ENCODE assay signal across 17 cellular contexts in genomic region chr3:187951452-187952190, GRCh38.
A peak's percentile ranks its signal among the peaks of the same experiment; 100 is the strongest.
DNase-seq lines count a peak whose midpoint lies in the region; ATAC-seq, FAIRE-seq and TF ChIP-seq lines count a peak whose summit lies in the region.
"Had no signal": no experiment of that assay in that cellular context is flagged by ENCODE, and none has a peak within 500 bp of the region (broad histone marks: within the 10 kb centered on the region; RNA-seq: fewer than 3 reads in every experiment).

No MANE protein-coding gene starts in this region.

- peak; percentile 27 to 43 for ATAC-seq in lower lobe of right lung

- H3K9me3 ChIP-seq in BLaER1 treated with 17β-estradiol and CSF1 and Interleukin-3, amounts not matched to agents 10 nM and 100 nM (replicated peaks in 1 of 11), result peaks cover 0 to 9% (median 0%) of the 10 kb centered on the region in 11 experiments; a peak in 3 of 22 replicates
- no peaks in the 10 kb centered on the region for H3K9me3 ChIP-seq in lower lobe of right lung
- H3K9me3 ChIP-seq: ovary had no signal

- H3K36me3 ChIP-seq in BLaER1 treated with 17β-estradiol and CSF1 and Interleukin-3, amounts not matched to agents 10 nM and 100 nM, result no peaks in the 10 kb centered on the region
- H3K36me3 ChIP-seq in lower lobe of right lung, result no peaks in the 10 kb centered on the region
- H3K36me3 ChIP-seq: ovary had no signal

- H3K4me1 ChIP-seq in BLaER1 treated with 17β-estradiol and CSF1 and Interleukin-3, amounts not matched to agents 10 nM and 100 nM, result peaks cover 70 to 100% (median 99%) of the 10 kb centered on the region in 10 experiments
- peaks cover 19% of the 10 kb centered on the region for H3K4me1 ChIP-seq in lower lobe of right lung

- H3K4me3 ChIP-seq in BLaER1 treated with 17β-estradiol and CSF1 and Interleukin-3, amounts not matched to agents 10 nM and 100 nM, result no peak overlapping the region
- no peak overlapping the region for H3K4me3 ChIP-seq in lower lobe of right lung
- H3K4me3 ChIP-seq: ovary, smooth muscle cell had no signal

- H3K27ac ChIP-seq in BLaER1 treated with 17β-estradiol and CSF1 and Interleukin-3, amounts not matched to agents 10 nM and 100 nM, result peak overlapping the region in 10 of 11 experiments; percentile 4 to 79 (median 62); a peak in 18 of 22 replicates
- H3K27ac ChIP-seq in lower lobe of right lung, result no peak overlapping the region
- H3K27ac ChIP-seq: ovary had no signal

- DNase-seq in Kasumi-1 (lab: John Stamatoyannopoulos, UW) (peak; percentile 91 to 93), lower lobe of right lung (no peak), D721Med (ENCODE audit: insufficient read length, low spot score) (no peak), NCI-H446 treated with DMSO at 0.1 percent for 48 hours (lab: John Stamatoyannopoulos, UW) (no peak), NCI-H2196 (lab: John Stamatoyannopoulos, UW; ENCODE audit: unreplicated experiment) (no peak)
- DNase-seq in T-helper 2 cell treated with Interferon-gamma antibody and Interleukin-4, amounts not matched to agents 5 μg/mL and 100 μg/mL, for 36 hours (ENCODE audit: low spot score), result no peak
- DNase-seq in stimulated activated naive CD4-positive, alpha-beta T cell treated with Interleukin-2 at 50 U/mL for 16 hours (lab: John Stamatoyannopoulos, UW), result no peak
- DNase-seq: activated CD8-positive, alpha-beta memory T cell treated with anti-CD3 and anti-CD28 coated beads, Interleukin-2, amount 50 U/mL, for 48 hours; caudate nucleus; foreskin fibroblast; NCI-H1930; ovary; SHP77; substantia nigra had no signal

- H3K27me3 Mint-ChIP-seq in T-helper 2 cell treated with Interferon-gamma antibody and Interleukin-4, amounts not matched to agents 5 μg/mL and 100 μg/mL, for 36 hours (ENCODE audit: low read depth), result no peaks in the 10 kb centered on the region

- H3K4me1 Mint-ChIP-seq in T-helper 2 cell treated with Interferon-gamma antibody and Interleukin-4, amounts not matched to agents 5 μg/mL and 100 μg/mL, for 36 hours (ENCODE audit: low read depth), result peaks cover 31% of the 10 kb centered on the region

- H3K4me3 Mint-ChIP-seq in T-helper 2 cell treated with Interferon-gamma antibody and Interleukin-4, amounts not matched to agents 5 μg/mL and 100 μg/mL, for 36 hours, result peak overlapping the region; percentile 28

- H3K4me2 ChIP-seq in BLaER1 treated with 17β-estradiol and CSF1 and Interleukin-3, amounts not matched to agents 10 nM and 100 nM, result peak overlapping the region; percentile 64 to 84 (median 75)
- H3K4me2 ChIP-seq: smooth muscle cell had no signal

- no peaks in the 10 kb centered on the region for H3K36me3 Mint-ChIP-seq in T-helper 2 cell treated with Interferon-gamma antibody and Interleukin-4, amounts not matched to agents 5 μg/mL and 100 μg/mL, for 36 hours (ENCODE audit: low read depth)

- no peaks in the 10 kb centered on the region for H4K20me1 ChIP-seq in BLaER1 treated with 17β-estradiol and CSF1 and Interleukin-3, amounts not matched to agents 10 nM and 100 nM

- TF ChIP-seq CTCF in lower lobe of right lung (IDR thresholded peaks at IDR 0.05) (no peak), D721Med (IDR thresholded peaks at IDR 0.05; ENCODE audit: insufficient read depth, missing control alignments) (no peak)

- no peak for FAIRE-seq in D721Med (lab: Jason Lieb, UNC)
- FAIRE-seq: H1 had no signal

- peak overlapping the region; percentile 7 for H3K27ac Mint-ChIP-seq in T-helper 2 cell treated with Interferon-gamma antibody and Interleukin-4, amounts not matched to agents 5 μg/mL and 100 μg/mL, for 36 hours

- intact Hi-C loops in lower lobe of right lung (cut with DNase I), result no loop called here

- no peaks in the 10 kb centered on the region for H3K9me3 Mint-ChIP-seq in T-helper 2 cell treated with Interferon-gamma antibody and Interleukin-4, amounts not matched to agents 5 μg/mL and 100 μg/mL, for 36 hours

- H3K27me3 ChIP-seq in BLaER1 treated with 17β-estradiol and CSF1 and Interleukin-3, amounts not matched to agents 10 nM and 100 nM, result no peaks in the 10 kb centered on the region
- no peaks in the 10 kb centered on the region for H3K27me3 ChIP-seq in lower lobe of right lung (ENCODE audit: low read depth)
- H3K27me3 ChIP-seq: ovary had no signal

- H3K9ac ChIP-seq in BLaER1 treated with 17β-estradiol and CSF1 and Interleukin-3, amounts not matched to agents 10 nM and 100 nM, result peak overlapping the region in 3 of 11 experiments; percentile 6 to 36 (median 20); a peak in 1 of 22 replicates

Comparison
In these comparisons a context has a peak if more than half of its experiments do, and no peak if none do; other contexts are left out.
1. DNase-seq: peak in Kasumi-1 (2 of 2); none in T-helper 2 cell treated with Interferon-gamma antibody and Interleukin-4, amounts not matched to agents 5 μg/mL and 100 μg/mL, for 36 hours (single experiment), lower lobe of right lung (single experiment), D721Med (single experiment), NCI-H446 treated with DMSO at 0.1 percent for 48 hours (single experiment), stimulated activated naive CD4-positive, alpha-beta T cell treated with Interleukin-2 at 50 U/mL for 16 hours (single experiment) and NCI-H2196 (single experiment).